In the genomic region with DNA sequence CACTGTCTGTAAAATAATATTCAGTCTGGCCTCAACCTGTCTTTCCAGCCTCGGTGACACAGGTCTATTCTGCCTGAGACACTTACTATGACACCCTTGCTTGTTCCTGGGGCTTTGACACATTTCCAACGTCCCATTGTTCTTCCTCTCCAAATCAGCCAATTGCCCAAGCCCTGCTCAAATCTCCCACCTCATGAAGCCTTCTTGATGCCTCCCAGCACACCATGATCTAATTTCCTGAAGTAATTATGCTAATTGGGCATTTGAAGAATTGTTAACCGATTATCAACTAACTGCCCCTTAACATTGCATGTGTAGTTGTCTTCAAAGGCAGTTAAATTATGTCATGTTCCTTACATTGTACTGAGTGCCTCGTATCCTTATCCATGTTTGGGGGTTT, we compare ENCODE assay signal across 14 cellular contexts. TPM values are rescaled to one million over a fixed set of nuclear protein-coding genes. Genes with fewer than 3 reads are reported as not detected.
DNase-seq lines count a peak whose midpoint lies in the region; ATAC-seq, FAIRE-seq and TF ChIP-seq lines count a peak whose summit lies in the region.
"Had no signal": no experiment of that assay in that cellular context is flagged by ENCODE, and none has a peak within 500 bp of the region (broad histone marks: within the 10 kb centered on the region; RNA-seq: fewer than 3 reads in every experiment).

No MANE protein-coding gene starts in this region.

- POLR2A ChIA-PET in CD8-positive, alpha-beta memory T cell (lab: Charles Lee), result no interaction called here

- H2AFZ ChIP-seq in ACC112 (ENCODE audit: low read length, unreplicated experiment) (no peak overlapping the region), keratinocyte (ENCODE audit: control insufficient read depth, low read length) (no peak overlapping the region)

- H3K27ac Mint-ChIP-seq in CD8-positive, alpha-beta memory T cell, result no peak overlapping the region
- H3K27ac Mint-ChIP-seq in activated CD8-positive, alpha-beta memory T cell treated with anti-CD3 and anti-CD28 coated beads, Interleukin-2, amount 10 ng/mL, durations not matched to agents 7 days and 5 days, result no peak overlapping the region
- H3K27ac Mint-ChIP-seq: CD8-positive, alpha-beta T cell had no signal

- ATAC-seq in RWPE2 (ENCODE audit: low read depth) (no peak), thoracic aorta (ENCODE audit: insufficient number of reproducible peaks, low FRiP score, low read depth) (no peak)
- ATAC-seq in activated CD8-positive, alpha-beta memory T cell treated with anti-CD3 and anti-CD28 coated beads, Interleukin-2, amount 10 ng/mL, durations not matched to agents 7 days and 5 days, result no peak
- ATAC-seq: CD8-positive, alpha-beta T cell had no signal

- H4K20me1 ChIP-seq in keratinocyte (ENCODE audit: control insufficient read depth, extremely low read depth, insufficient read depth, low read length), result peaks cover 27% of the 10 kb centered on the region

- H3K4me1 ChIP-seq in ACC112 (ENCODE audit: control insufficient read depth, insufficient read depth, low read length, unreplicated experiment) (peaks cover 46% of the 10 kb centered on the region), RWPE2 (ENCODE audit: insufficient read depth, poor library complexity, severe bottlenecking) (peaks cover 16% of the 10 kb centered on the region), keratinocyte (ENCODE audit: control insufficient read depth, extremely low read depth, insufficient read depth, low read length) (peaks cover 3% of the 10 kb centered on the region), thoracic aorta (ENCODE audit: control insufficient read depth in 1 of 2, low read depth in 2 of 2) (peaks cover 50 to 87% of the 10 kb centered on the region in 2 donors)
- H3K4me1 ChIP-seq in CD8-positive, alpha-beta memory T cell (ENCODE audit: insufficient read depth, low read length), result no peaks in the 10 kb centered on the region

- peak overlapping the region; percentile 3; the same call in 1 of the 2 replicates for H3K27ac ChIP-seq in ACC112 (ENCODE audit: low read depth, low read length)
- H3K27ac ChIP-seq in RWPE2 (ENCODE audit: poor library complexity, severe bottlenecking), result peak overlapping the region; percentile 34
- H3K27ac ChIP-seq in keratinocyte (ENCODE audit: control insufficient read depth, insufficient read depth, low read length), result no peak overlapping the region
- H3K27ac ChIP-seq in thoracic aorta, result peak overlapping the region; percentile 71 to 81
- H3K27ac ChIP-seq in CD8-positive, alpha-beta memory T cell (ENCODE audit: low read depth, low read length), result no peak overlapping the region
- H3K27ac ChIP-seq: KMS-11 had no signal

- CTCF ChIA-PET in CD8-positive, alpha-beta memory T cell (lab: Charles Lee), result no interaction called here
- CTCF ChIA-PET in activated CD8-positive, alpha-beta memory T cell treated with anti-CD3 and anti-CD28 coated beads, Interleukin-2, amount 10 ng/mL, durations not matched to agents 7 days and 5 days (lab: Charles Lee), result no interaction called here

- no peak for DNase-seq in RWPE2 (ENCODE audit: low spot score)
- no peak for DNase-seq in keratinocyte (ENCODE audit: low read depth, low spot score)
- DNase-seq in thoracic aorta (ENCODE audit: low spot score), result no peak
- DNase-seq in AML-193 (lab: John Stamatoyannopoulos, UW), result no peak
- no peak for DNase-seq in CD8-positive, alpha-beta memory T cell
- no peak for DNase-seq in activated CD8-positive, alpha-beta memory T cell treated with anti-CD3 and anti-CD28 coated beads, Interleukin-2, amount 10 ng/mL, durations not matched to agents 7 days and 5 days
- DNase-seq: CD8-positive, alpha-beta T cell; MG63; NCI-H1105; NCI-H1694 treated with DMSO at 0.1 percent for 48 hours; NCI-H446; SHP77 treated with DMSO at 0.1 percent for 48 hours had no signal

- peaks cover 0 to 2% (median 0%) of the 10 kb centered on the region in 3 donors for H3K4me1 Mint-ChIP-seq in CD8-positive, alpha-beta memory T cell
- H3K4me1 Mint-ChIP-seq in activated CD8-positive, alpha-beta memory T cell treated with anti-CD3 and anti-CD28 coated beads, Interleukin-2, amount 10 ng/mL, durations not matched to agents 7 days and 5 days, result no peaks in the 10 kb centered on the region

- dilution Hi-C loops in keratinocyte (cut with MboI; ENCODE audit: extremely low pct_ligation_motif_present, low sequenced_read_pairs), result no loop called here

- peaks cover 0 to 2% (median 0%) of the 10 kb centered on the region in 5 donors for H3K9me3 Mint-ChIP-seq in CD8-positive, alpha-beta memory T cell
- peaks cover 5% of the 10 kb centered on the region for H3K9me3 Mint-ChIP-seq in activated CD8-positive, alpha-beta memory T cell treated with anti-CD3 and anti-CD28 coated beads, Interleukin-2, amount 10 ng/mL, durations not matched to agents 7 days and 5 days (ENCODE audit: low read depth)
- H3K9me3 Mint-ChIP-seq: CD8-positive, alpha-beta T cell had no signal

- peaks cover 12% of the 10 kb centered on the region for H3K9me1 ChIP-seq in keratinocyte (ENCODE audit: control insufficient read depth, extremely low read depth, insufficient read depth, low read length)

- H3K9me3 ChIP-seq in RWPE2 (ENCODE audit: severe bottlenecking) (no peaks in the 10 kb centered on the region), keratinocyte (ENCODE audit: control insufficient read depth, low read depth, low read length) (no peaks in the 10 kb centered on the region), thoracic aorta (no peaks in the 10 kb centered on the region)
- H3K9me3 ChIP-seq in CD8-positive, alpha-beta memory T cell (ENCODE audit: low read length), result no peaks in the 10 kb centered on the region
- H3K9me3 ChIP-seq: MG63 had no signal

- H3K36me3 Mint-ChIP-seq in CD8-positive, alpha-beta memory T cell, result no peaks in the 10 kb centered on the region
- no peaks in the 10 kb centered on the region for H3K36me3 Mint-ChIP-seq in activated CD8-positive, alpha-beta memory T cell treated with anti-CD3 and anti-CD28 coated beads, Interleukin-2, amount 10 ng/mL, durations not matched to agents 7 days and 5 days
- H3K36me3 Mint-ChIP-seq: CD8-positive, alpha-beta T cell had no signal

- no peak overlapping the region for H3K9ac ChIP-seq in keratinocyte (ENCODE audit: control insufficient read depth, extremely low read depth, insufficient read depth, low read length)
- H3K9ac ChIP-seq: KMS-11 had no signal

- H3K79me2 ChIP-seq in ACC112 (ENCODE audit: control insufficient read depth, insufficient read depth, low read length, unreplicated experiment) (peaks cover 53% of the 10 kb centered on the region), keratinocyte (ENCODE audit: control insufficient read depth, insufficient read depth, low read length) (peaks cover 36% of the 10 kb centered on the region)

- peaks cover 65% of the 10 kb centered on the region for H3K36me3 ChIP-seq in ACC112 (ENCODE audit: insufficient read depth, low read length)
- peaks cover 78% of the 10 kb centered on the region for H3K36me3 ChIP-seq in RWPE2 (ENCODE audit: low read depth)
- peaks cover 27 to 63% of the 10 kb centered on the region in 2 experiments for H3K36me3 ChIP-seq in keratinocyte (ENCODE audit: control insufficient read depth in 2 of 2, extremely low read depth in 1 of 2, insufficient read depth in 2 of 2, low read length in 2 of 2)
- peaks cover 10% of the 10 kb centered on the region for H3K36me3 ChIP-seq in thoracic aorta
- H3K36me3 ChIP-seq in CD8-positive, alpha-beta memory T cell (ENCODE audit: insufficient read depth, low read length), result no peaks in the 10 kb centered on the region

- no peak overlapping the region for H3K4me2 ChIP-seq in keratinocyte (ENCODE audit: control insufficient read depth, extremely low read depth, insufficient read depth, low read depth, low read length)
- H3K4me2 ChIP-seq: KMS-11 had no signal

- no peak overlapping the region for H3K4me3 Mint-ChIP-seq in CD8-positive, alpha-beta memory T cell
- no peak overlapping the region for H3K4me3 Mint-ChIP-seq in activated CD8-positive, alpha-beta memory T cell treated with anti-CD3 and anti-CD28 coated beads, Interleukin-2, amount 10 ng/mL, durations not matched to agents 7 days and 5 days
- H3K4me3 Mint-ChIP-seq: CD8-positive, alpha-beta T cell had no signal

- FAIRE-seq in keratinocyte (lab: Jason Lieb, UNC), result peak; percentile 29

- H3K27me3 Mint-ChIP-seq in CD8-positive, alpha-beta memory T cell, result peaks cover 21 to 61% of the 10 kb centered on the region in 2 donors
- peaks cover 52% of the 10 kb centered on the region for H3K27me3 Mint-ChIP-seq in activated CD8-positive, alpha-beta memory T cell treated with anti-CD3 and anti-CD28 coated beads, Interleukin-2, amount 10 ng/mL, durations not matched to agents 7 days and 5 days

- no peak for TF ChIP-seq CTCF in RWPE2 (IDR thresholded peaks at IDR 0.05; ENCODE audit: poor library complexity, severe bottlenecking)
- TF ChIP-seq CTCF in keratinocyte (optimal IDR thresholded peaks at IDR 0.05 in 1 of 3, IDR thresholded peaks at IDR 0.05 in 1 of 3, conservative IDR thresholded peaks at IDR 0.05 in 1 of 3; ENCODE audit: extremely low read depth in 1 of 3, insufficient read depth in 2 of 3, low read length in 3 of 3), result no peak
- no peak for TF ChIP-seq CTCF in thoracic aorta (IDR thresholded peaks at IDR 0.05)

- H3K27me3 ChIP-seq in ACC112 (ENCODE audit: insufficient read depth, low read length) (no peaks in the 10 kb centered on the region), RWPE2 (ENCODE audit: insufficient read depth, poor library complexity, severe bottlenecking) (no peaks in the 10 kb centered on the region), keratinocyte (ENCODE audit: control insufficient read depth, extremely low read depth, insufficient read depth, low read length) (no peaks in the 10 kb centered on the region), thoracic aorta (replicated peaks; ENCODE audit: insufficient read depth) (no peaks in the 10 kb centered on the region)
- H3K27me3 ChIP-seq in CD8-positive, alpha-beta memory T cell (ENCODE audit: insufficient read depth, low read length, poor library complexity, severe bottlenecking), result peaks cover 3% of the 10 kb centered on the region
- H3K27me3 ChIP-seq: MG63 had no signal

- no peak overlapping the region for H3K4me3 ChIP-seq in ACC112 (ENCODE audit: low read depth, low read length)
- no peak overlapping the region for H3K4me3 ChIP-seq in RWPE2 (ENCODE audit: severe bottlenecking)
- no peak overlapping the region for H3K4me3 ChIP-seq in keratinocyte (ENCODE audit: control insufficient read depth in 2 of 3, extremely low read depth in 1 of 3, insufficient read depth in 2 of 3, low read depth in 1 of 3, low read length in 3 of 3)
- no peak overlapping the region for H3K4me3 ChIP-seq in thoracic aorta
- H3K4me3 ChIP-seq in CD8-positive, alpha-beta memory T cell (ENCODE audit: low read length), result no peak overlapping the region
- H3K4me3 ChIP-seq: MG63 had no signal

RNA-seq across cellular contexts. Expression of gene CAV1, which starts 33.1 kb away (rescaled TPM):
- 2,867 to 2,979 TPM (median 2,905 TPM) in 3 replicates for polyA plus RNA-seq in keratinocyte
- polyA plus RNA-seq in keratinocyte (2011; ENCODE audit: low read depth), result 537 TPM
- 3,107 and 4,303 TPM in 2 replicates for polyA plus RNA-seq in keratinocyte (2011; cell fraction: cytosol; rRNA removed)
- 2,001 and 2,393 TPM in 2 replicates for polyA plus RNA-seq in keratinocyte (2011; cell fraction: nucleus; rRNA removed)
- 370 and 1,627 TPM in 2 replicates for polyA plus RNA-seq in keratinocyte (2012; ENCODE audit: low replicate concordance)
- polyA minus RNA-seq in keratinocyte, result 4,413 to 5,248 TPM (median 4,690 TPM) in 3 replicates
- polyA minus RNA-seq in keratinocyte (2011; cell fraction: cytosol; rRNA and poly(A)+ RNA removed), result 1,844 TPM
- 723 and 1,290 TPM in 2 replicates for polyA minus RNA-seq in keratinocyte (2011; cell fraction: nucleus; rRNA and poly(A)+ RNA removed)
- total RNA-seq in thoracic aorta, result 100 to 1,000 TPM; 194 to 210 TPM
- 1 to 10 TPM; 2.3 to 2.5 TPM for total RNA-seq in CD8-positive, alpha-beta memory T cell
- polyA plus RNA-seq in CD8-positive, alpha-beta memory T cell, result not detected
- total RNA-seq in activated CD8-positive, alpha-beta memory T cell treated with anti-CD3 and anti-CD28 coated beads, Interleukin-2, amount 10 ng/mL, durations not matched to agents 7 days and 5 days, result under 1 TPM in 1 of 2 experiments, not detected in 1; 0.87 TPM
- total RNA-seq: CD8-positive, alpha-beta T cell had no signal

RNA-seq across cellular contexts. Expression of gene CAV2, which starts 58.4 kb away (rescaled TPM):
- polyA plus RNA-seq in keratinocyte, result 467 to 631 TPM (median 530 TPM) in 3 replicates
- polyA plus RNA-seq in keratinocyte (2011; ENCODE audit: low read depth), result 140 TPM
- 511 and 813 TPM in 2 replicates for polyA plus RNA-seq in keratinocyte (2011; cell fraction: cytosol; rRNA removed)
- 329 and 358 TPM in 2 replicates for polyA plus RNA-seq in keratinocyte (2011; cell fraction: nucleus; rRNA removed)
- 170 and 280 TPM in 2 replicates for polyA plus RNA-seq in keratinocyte (2012; ENCODE audit: low replicate concordance)
- polyA minus RNA-seq in keratinocyte, result 373 to 543 TPM (median 498 TPM) in 3 replicates
- 618 TPM for polyA minus RNA-seq in keratinocyte (2011; cell fraction: cytosol; rRNA and poly(A)+ RNA removed)
- polyA minus RNA-seq in keratinocyte (2011; cell fraction: nucleus; rRNA and poly(A)+ RNA removed), result 114 and 202 TPM in 2 replicates
- total RNA-seq in thoracic aorta, result 100 to 1,000 TPM in 1 of 2 donors, 10 to 100 TPM in 1; 93.8 to 157 TPM
- not detected for total RNA-seq in CD8-positive, alpha-beta memory T cell
- polyA plus RNA-seq in CD8-positive, alpha-beta memory T cell, result not detected
- under 1 TPM in 1 of 2 experiments, not detected in 1; 0.26 TPM for total RNA-seq in activated CD8-positive, alpha-beta memory T cell treated with anti-CD3 and anti-CD28 coated beads, Interleukin-2, amount 10 ng/mL, durations not matched to agents 7 days and 5 days
- total RNA-seq: CD8-positive, alpha-beta T cell had no signal

Comparison
In these comparisons a context has a peak if more than half of its experiments do, and no peak if none do; other contexts are left out.
1. H3K27ac ChIP-seq: peak in ACC112 (single experiment), RWPE2 (single experiment) and thoracic aorta (2 of 2); none in keratinocyte (single experiment) and CD8-positive, alpha-beta memory T cell (single experiment).
2. RNA of gene CAV1, which starts 33.1 kb away (total RNA-seq): 194 to 210 TPM in thoracic aorta; 2.3 to 2.5 TPM in CD8-positive, alpha-beta memory T cell and 0.87 TPM in activated CD8-positive, alpha-beta memory T cell treated with anti-CD3 and anti-CD28 coated beads, Interleukin-2, amount 10 ng/mL, durations not matched to agents 7 days and 5 days; every median in the first group is over 10 times any median in the second.
3. RNA of gene CAV2, which starts 58.4 kb away (total RNA-seq): 93.8 to 157 TPM in thoracic aorta; 0.26 TPM in activated CD8-positive, alpha-beta memory T cell treated with anti-CD3 and anti-CD28 coated beads, Interleukin-2, amount 10 ng/mL, durations not matched to agents 7 days and 5 days and not detected in CD8-positive, alpha-beta memory T cell; every median in the first group is over 10 times any median in the second.